Comparison of ENCODE assay signal across 8 cellular contexts in the genomic region with DNA sequence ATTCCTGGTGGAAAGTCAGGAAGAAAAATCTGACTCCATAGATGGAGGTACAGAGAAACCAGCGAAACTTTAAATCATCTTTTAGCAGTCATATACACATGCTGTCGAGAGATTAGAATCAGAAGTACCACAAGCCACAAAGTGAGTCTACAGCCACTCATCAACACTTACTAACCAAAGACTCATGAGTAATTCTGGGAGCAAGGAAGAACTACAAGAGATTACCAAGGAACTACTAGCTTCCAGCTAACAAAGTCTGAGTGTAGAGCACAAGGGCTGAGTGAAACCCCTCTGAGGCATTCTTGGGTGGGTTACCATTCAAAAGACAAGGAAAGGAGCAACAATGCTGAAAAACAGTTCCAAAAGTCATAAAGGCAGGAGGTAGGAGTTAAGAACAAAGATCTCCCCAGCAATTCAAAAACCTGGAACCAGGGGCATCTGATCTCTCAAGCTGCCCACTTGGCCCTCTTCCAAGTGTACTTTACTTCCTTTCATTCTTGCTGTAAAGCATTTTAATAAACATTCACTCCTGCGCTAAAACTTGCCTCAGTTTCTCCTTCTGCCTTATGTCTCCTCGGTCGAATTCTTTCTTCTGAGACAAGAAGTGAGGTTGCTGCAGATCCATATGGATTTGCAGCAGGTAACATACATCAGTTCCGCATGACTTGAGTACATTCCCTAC. TPM values are rescaled to one million over a fixed set of nuclear protein-coding genes. Genes with fewer than 3 reads are reported as not detected.
DNase-seq lines count a peak whose midpoint lies in the region; ATAC-seq and TF ChIP-seq lines count a peak whose summit lies in the region.

No MANE protein-coding gene starts in this region.

- peaks cover 13% of the 10 kb centered on the region for H3K9me3 ChIP-seq in DND-41 (ENCODE audit: insufficient read depth, low read length, severe bottlenecking)
- H3K9me3 ChIP-seq in HUES48 (ENCODE audit: control insufficient read depth, insufficient read depth, low read length): peaks cover 8% of the 10 kb centered on the region; the same call in 1 of the 2 replicates

- H3K4me1 Mint-ChIP-seq in activated T-cell treated with anti-CD3 and anti-CD28 coated beads, Interleukin-2, amount 50 U/mL, for 72 hours (ENCODE audit: low read depth): peaks cover 74% of the 10 kb centered on the region
- H3K4me1 Mint-ChIP-seq in natural killer cell: peaks cover 47 to 49% of the 10 kb centered on the region in 2 donors

- H3K27me3 Mint-ChIP-seq in activated T-cell treated with anti-CD3 and anti-CD28 coated beads, Interleukin-2, amount 50 U/mL, for 72 hours (ENCODE audit: low read depth): no peaks in the 10 kb centered on the region
- no peaks in the 10 kb centered on the region for H3K27me3 Mint-ChIP-seq in natural killer cell (ENCODE audit: low read depth in 2 of 2)

- H3K36me3 Mint-ChIP-seq in activated T-cell treated with anti-CD3 and anti-CD28 coated beads, Interleukin-2, amount 50 U/mL, for 72 hours (ENCODE audit: insufficient read depth in 2 of 2): peaks cover 11 to 31% of the 10 kb centered on the region in 2 donors
- peaks cover 15% of the 10 kb centered on the region for H3K36me3 Mint-ChIP-seq in natural killer cell

- no peak for DNase-seq in DND-41
- DNase-seq in activated T-cell treated with anti-CD3 and anti-CD28 coated beads, Interleukin-2, amount 50 U/mL, for 72 hours: peak; percentile 37 to 38
- no peak for DNase-seq in natural killer cell
- DNase-seq in T-helper 9 cell: no peak
- no peak for DNase-seq in 8988T
- no peak for DNase-seq in midbrain (lab: John Stamatoyannopoulos, UW)

- H3K4me3 ChIP-seq in DND-41 (ENCODE audit: low read depth in 1 of 2, low read length in 2 of 2): no peak overlapping the region
- no peak overlapping the region for H3K4me3 ChIP-seq in HUES48 (ENCODE audit: low read depth, low read length)

- peaks cover 34% of the 10 kb centered on the region for H3K4me1 ChIP-seq in DND-41 (ENCODE audit: insufficient read depth, low read length)
- H3K4me1 ChIP-seq in HUES48 (ENCODE audit: control insufficient read depth, insufficient read depth, low read length): peaks cover 4% of the 10 kb centered on the region; the same call in 1 of the 2 replicates

- H3K79me2 ChIP-seq in DND-41 (ENCODE audit: insufficient read depth, low read length): peaks cover 94% of the 10 kb centered on the region

- intact Hi-C loops in natural killer cell (cut with micrococcal nuclease): no loop called here

- no peak overlapping the region for H2AFZ ChIP-seq in DND-41 (ENCODE audit: low read depth, low read length)

- H3K4me3 Mint-ChIP-seq in activated T-cell treated with anti-CD3 and anti-CD28 coated beads, Interleukin-2, amount 50 U/mL, for 72 hours: peak overlapping the region; percentile 67 to 76
- H3K4me3 Mint-ChIP-seq in natural killer cell: peak overlapping the region; percentile 70

- H3K4me2 ChIP-seq in DND-41 (ENCODE audit: insufficient read depth, low read length): 0 out of 2 replicates have a peak overlapping the region, but pooled peaks have one; percentile 22

- peak overlapping the region; percentile 81 for H3K27ac Mint-ChIP-seq in activated T-cell treated with anti-CD3 and anti-CD28 coated beads, Interleukin-2, amount 50 U/mL, for 72 hours
- H3K27ac Mint-ChIP-seq in natural killer cell: peak overlapping the region; percentile 69 to 80

- TF ChIP-seq CTCF in DND-41 (IDR thresholded peaks at IDR 0.05; ENCODE audit: borderline replicate concordance, extremely low read depth, low read length, poor library complexity, severe bottlenecking) (no peak), natural killer cell (IDR thresholded peaks at IDR 0.05) (no peak)

- no peaks in the 10 kb centered on the region for H3K27me3 ChIP-seq in DND-41 (ENCODE audit: insufficient read depth, low read length, poor library complexity)
- H3K27me3 ChIP-seq in HUES48 (ENCODE audit: control insufficient read depth, insufficient read depth, low read length): no peaks in the 10 kb centered on the region

- ATAC-seq in DND-41 (ENCODE audit: insufficient read depth, low read depth) (peak; percentile 80), GM19452 (IDR thresholded peaks at IDR 0.05; ENCODE audit: unreplicated experiment) (peak; percentile 40), natural killer cell (peak; percentile 64 to 77 (median 76))
- peak; percentile 94 to 95 for ATAC-seq in activated T-cell treated with anti-CD3 and anti-CD28 coated beads, Interleukin-2, amount 50 U/mL, for 72 hours (replicated peaks in 1 of 2)

- H4K20me1 ChIP-seq in DND-41 (ENCODE audit: insufficient read depth, low read length): peaks cover 65% of the 10 kb centered on the region

- H3K36me3 ChIP-seq in DND-41 (ENCODE audit: insufficient read depth, low read length) (peaks cover 40% of the 10 kb centered on the region), HUES48 (ENCODE audit: control insufficient read depth, insufficient read depth, low read length) (peaks cover 19% of the 10 kb centered on the region)

- H3K9ac ChIP-seq in DND-41 (ENCODE audit: low read depth, low read length): no peak overlapping the region
- no peak overlapping the region for H3K9ac ChIP-seq in HUES48 (ENCODE audit: low read depth, low read length)

- H3K9me3 Mint-ChIP-seq in activated T-cell treated with anti-CD3 and anti-CD28 coated beads, Interleukin-2, amount 50 U/mL, for 72 hours: peaks cover 8% of the 10 kb centered on the region in 2 donors
- H3K9me3 Mint-ChIP-seq in natural killer cell: peaks cover 3 to 5% of the 10 kb centered on the region in 2 donors

- H3K27ac ChIP-seq in DND-41 (ENCODE audit: low read length) (peak overlapping the region; percentile 55; the same call in 1 of the 2 replicates), HUES48 (ENCODE audit: low read depth, low read length) (peak overlapping the region; percentile 46)

RNA-seq across cellular contexts. Expression of gene RBM26, which starts 13.0 kb away (rescaled TPM):
- total RNA-seq in activated T-cell treated with anti-CD3 and anti-CD28 coated beads, Interleukin-2, amount 50 U/mL, for 72 hours: 10 to 100 TPM; 62.5 to 69.2 TPM
- total RNA-seq in natural killer cell: 10 to 100 TPM; 59.3 to 70.3 (median 66.5) TPM

Comparison
In these comparisons a context has a peak if more than half of its experiments do, and no peak if none do; other contexts are left out.
1. ATAC-seq: peak in every context shown above with its lines; median percentile 94 in activated T-cell treated with anti-CD3 and anti-CD28 coated beads, Interleukin-2, amount 50 U/mL, for 72 hours; 80 in DND-41; 76 in natural killer cell; 40 in GM19452.
2. DNase-seq: peak in activated T-cell treated with anti-CD3 and anti-CD28 coated beads, Interleukin-2, amount 50 U/mL, for 72 hours (2 of 2); none in DND-41 (single experiment), natural killer cell (single experiment), T-helper 9 cell (single experiment), 8988T (single experiment) and midbrain (single experiment).